8 cellular contexts compared by ENCODE assay signal in the genomic region with DNA sequence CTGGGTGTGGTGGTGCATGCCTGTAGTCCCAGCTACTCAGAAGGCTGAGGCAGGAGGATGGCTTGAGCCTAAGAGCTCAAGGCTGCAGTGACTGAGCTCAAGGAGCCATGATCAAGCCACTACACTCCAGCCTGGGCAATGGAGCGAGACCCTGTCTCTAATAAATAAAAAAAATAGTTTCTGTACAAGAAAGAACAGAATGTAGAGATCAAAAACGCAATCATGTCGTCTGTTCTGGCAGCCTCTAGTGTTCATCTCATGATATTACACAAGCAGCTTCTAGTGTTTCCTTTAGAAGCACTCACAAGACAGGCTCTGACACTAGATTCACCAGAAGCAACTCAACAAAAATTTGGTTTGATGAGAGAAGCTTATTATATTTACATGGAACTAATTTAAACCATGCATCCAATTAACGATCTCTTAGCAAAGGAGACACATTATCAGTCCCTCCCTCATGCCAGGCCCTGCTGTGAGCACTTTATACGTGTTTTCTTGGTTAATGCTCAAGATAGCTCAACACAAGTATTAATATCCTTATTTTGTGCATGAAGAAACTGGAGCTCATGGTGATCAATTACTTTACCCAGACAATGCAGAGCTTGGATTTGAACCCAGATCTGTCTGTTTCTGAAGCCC. TPM values are rescaled to one million over a fixed set of nuclear protein-coding genes. Genes with fewer than 3 reads are reported as not detected.
A peak's percentile ranks its signal among the peaks of the same experiment; 100 is the strongest.
DNase-seq lines count a peak whose midpoint lies in the region; ATAC-seq and TF ChIP-seq lines count a peak whose summit lies in the region.

No MANE protein-coding gene starts in this region.

- no peak overlapping the region for H3K4me3 Mint-ChIP-seq in WTC11
- H3K4me3 Mint-ChIP-seq in glutamatergic neuron (ENCODE audit: unreplicated experiment), result no peak overlapping the region

- ATAC-seq in Right ventricle myocardium superior (ENCODE audit: poor library complexity), result no peak
- peak; percentile 42; the same call in 1 of the 2 replicates for ATAC-seq in WTC11
- ATAC-seq in stimulated activated naive CD8-positive, alpha-beta T cell treated with anti-CD3 and anti-CD28 coated beads, Interleukin-15, Interleukin-2, amounts not matched to agents 100 U/mL and 50 U/mL, for 24 hours, result peak; percentile 45
- ATAC-seq in GM19324 (IDR thresholded peaks at IDR 0.05; ENCODE audit: low FRiP score, unreplicated experiment), result no peak
- no peak for ATAC-seq in HG02610 (IDR thresholded peaks at IDR 0.05; ENCODE audit: unreplicated experiment)

- peaks cover 14% of the 10 kb centered on the region; the same call in 1 of the 2 replicates for H3K36me3 Mint-ChIP-seq in WTC11
- peaks cover 9% of the 10 kb centered on the region for H3K36me3 Mint-ChIP-seq in glutamatergic neuron (ENCODE audit: unreplicated experiment)

- no peaks in the 10 kb centered on the region for H3K4me1 ChIP-seq in cardiac muscle cell (ENCODE audit: low read depth)

- TF ChIP-seq CTCF in cardiac muscle cell (IDR thresholded peaks at IDR 0.05; ENCODE audit: low read depth, low read length) (peak; percentile 84), NB4 (IDR thresholded peaks at IDR 0.05; ENCODE audit: low read depth, low read length) (peak; percentile 62), WTC11 (IDR thresholded peaks at IDR 0.05) (peak; percentile 64), glutamatergic neuron (IDR thresholded peaks at IDR 0.05; ENCODE audit: partially characterized antibody, unreplicated experiment) (peak; percentile 91)

- intact Hi-C loops in Right ventricle myocardium superior (cut with DNase I), result loop anchor here (10.0 kb wide), 1 partner anchor 418 kb away; no protein-coding TSS in a partner anchor

- DNase-seq in cardiac muscle cell (ENCODE audit: low read depth in 1 of 2, low spot score in 1 of 2) (peak; percentile 42 to 67), Right ventricle myocardium superior (no peak), NB4 (ENCODE audit: low read depth) (peak; percentile 39), WTC11 (ENCODE audit: low spot score) (no peak), glutamatergic neuron (no peak)
- DNase-seq in stimulated activated naive CD8-positive, alpha-beta T cell treated with anti-CD3 and anti-CD28 coated beads, Interleukin-15, Interleukin-2, amounts not matched to agents 100 U/mL and 50 U/mL, for 24 hours, result no peak

- POLR2A ChIA-PET in WTC11 (lab: Charles Lee), result no interaction called here

- H3K27ac ChIP-seq in cardiac muscle cell, result no peak overlapping the region

- H3K4me1 Mint-ChIP-seq in WTC11 (0 out of 2 replicates have a peak, but pooled peaks cover 3% of the 10 kb centered on the region), glutamatergic neuron (ENCODE audit: low read depth, unreplicated experiment) (peaks cover 2% of the 10 kb centered on the region)

- CTCF ChIA-PET in WTC11 (lab: Charles Lee), result interaction anchor here (0.6 to 2.5 kb wide), 35 partner anchors 8 to 466 kb away, joined by 3 to 11 read pairs (median 3); a partner anchor contains a TSS

- H3K36me3 ChIP-seq in cardiac muscle cell, result no peaks in the 10 kb centered on the region

- H3K27me3 Mint-ChIP-seq in WTC11 (ENCODE audit: low read depth) (no peaks in the 10 kb centered on the region), glutamatergic neuron (ENCODE audit: unreplicated experiment) (no peaks in the 10 kb centered on the region)

- H3K27ac Mint-ChIP-seq in WTC11 (no peak overlapping the region), glutamatergic neuron (ENCODE audit: unreplicated experiment) (no peak overlapping the region)

- no peak overlapping the region for H3K4me3 ChIP-seq in cardiac muscle cell
- H3K4me3 ChIP-seq in NB4 (ENCODE audit: low read depth, low read length), result no peak overlapping the region

- H3K27me3 ChIP-seq in cardiac muscle cell, result no peaks in the 10 kb centered on the region

- no peak for TF ChIP-seq POLR2A in NB4 (IDR thresholded peaks at IDR 0.05; ENCODE audit: extremely low read depth, insufficient read length)

- no peaks in the 10 kb centered on the region for H3K9me3 ChIP-seq in cardiac muscle cell (ENCODE audit: low read depth)

- H3K9me3 Mint-ChIP-seq in WTC11 (peaks cover 21% of the 10 kb centered on the region), glutamatergic neuron (ENCODE audit: unreplicated experiment) (peaks cover 3% of the 10 kb centered on the region)

TF ChIP-seq in WTC11, 78 proteins besides CTCF, POLR2A, EP300 and RAD21:
- TF ChIP-seq KAT7 (CRISPR knock-in tag; IDR thresholded peaks at IDR 0.05; ENCODE audit: borderline replicate concordance), result no peak
- peak; percentile 68; the same call in 1 of the 2 replicates for TF ChIP-seq ZNF121 (CRISPR knock-in tag; IDR thresholded peaks at IDR 0.05)

RNA-seq across cellular contexts. Expression of a gene that starts 6.9 kb away (rescaled TPM):
- total RNA-seq in cardiac muscle cell, result not detected in 2 replicates
- not detected in 2 replicates for polyA plus RNA-seq in cardiac muscle cell
- total RNA-seq in Right ventricle myocardium superior, result not detected
- not detected in 3 replicates for total RNA-seq in WTC11 (2021)
- not detected for total RNA-seq in glutamatergic neuron (ENCODE audit: unreplicated experiment)

RNA-seq across cellular contexts. Expression of a gene that starts 13.3 kb away (rescaled TPM):
- total RNA-seq in cardiac muscle cell, result not detected in 2 replicates
- not detected in 2 replicates for polyA plus RNA-seq in cardiac muscle cell
- total RNA-seq in Right ventricle myocardium superior, result not detected
- not detected in 3 replicates for total RNA-seq in WTC11 (2021)
- total RNA-seq in glutamatergic neuron (ENCODE audit: unreplicated experiment), result not detected

RNA-seq across cellular contexts. Expression of a gene that starts 19.7 kb away (rescaled TPM):
- total RNA-seq in cardiac muscle cell (not detected in 2 replicates), Right ventricle myocardium superior (not detected), WTC11 (2021) (not detected in 3 replicates), glutamatergic neuron (ENCODE audit: unreplicated experiment) (not detected)
- not detected in 2 replicates for polyA plus RNA-seq in cardiac muscle cell

RNA-seq across cellular contexts. Expression of a gene that starts 28.2 kb away (rescaled TPM):
- total RNA-seq in cardiac muscle cell (not detected in 2 replicates), Right ventricle myocardium superior (not detected), WTC11 (2021) (not detected in 3 replicates), glutamatergic neuron (ENCODE audit: unreplicated experiment) (not detected)
- not detected in 2 replicates for polyA plus RNA-seq in cardiac muscle cell

RNA-seq across cellular contexts. Expression of a gene that starts 46.9 kb away (rescaled TPM):
- total RNA-seq in cardiac muscle cell (not detected in 2 replicates), Right ventricle myocardium superior (not detected), WTC11 (2021) (not detected in 3 replicates), glutamatergic neuron (ENCODE audit: unreplicated experiment) (not detected)
- polyA plus RNA-seq in cardiac muscle cell, result not detected in 2 replicates

Comparison
In these comparisons a context has a peak if more than half of its experiments do, and no peak if none do; other contexts are left out.
1. DNase-seq: peak in cardiac muscle cell (2 of 2) and NB4 (single experiment); none in Right ventricle myocardium superior (single experiment), WTC11 (single experiment), glutamatergic neuron (single experiment) and stimulated activated naive CD8-positive, alpha-beta T cell treated with anti-CD3 and anti-CD28 coated beads, Interleukin-15, Interleukin-2, amounts not matched to agents 100 U/mL and 50 U/mL, for 24 hours (single experiment).
2. ATAC-seq: peak in WTC11 (single experiment) and stimulated activated naive CD8-positive, alpha-beta T cell treated with anti-CD3 and anti-CD28 coated beads, Interleukin-15, Interleukin-2, amounts not matched to agents 100 U/mL and 50 U/mL, for 24 hours (single experiment); none in Right ventricle myocardium superior (single experiment), GM19324 (single experiment) and HG02610 (single experiment).
3. Peak in every context shown above with its lines, with median percentiles within 50 percentile points of each other: CTCF ChIP-seq.